Comparison of ENCODE assay signal across 9 cellular contexts in the genomic region with DNA sequence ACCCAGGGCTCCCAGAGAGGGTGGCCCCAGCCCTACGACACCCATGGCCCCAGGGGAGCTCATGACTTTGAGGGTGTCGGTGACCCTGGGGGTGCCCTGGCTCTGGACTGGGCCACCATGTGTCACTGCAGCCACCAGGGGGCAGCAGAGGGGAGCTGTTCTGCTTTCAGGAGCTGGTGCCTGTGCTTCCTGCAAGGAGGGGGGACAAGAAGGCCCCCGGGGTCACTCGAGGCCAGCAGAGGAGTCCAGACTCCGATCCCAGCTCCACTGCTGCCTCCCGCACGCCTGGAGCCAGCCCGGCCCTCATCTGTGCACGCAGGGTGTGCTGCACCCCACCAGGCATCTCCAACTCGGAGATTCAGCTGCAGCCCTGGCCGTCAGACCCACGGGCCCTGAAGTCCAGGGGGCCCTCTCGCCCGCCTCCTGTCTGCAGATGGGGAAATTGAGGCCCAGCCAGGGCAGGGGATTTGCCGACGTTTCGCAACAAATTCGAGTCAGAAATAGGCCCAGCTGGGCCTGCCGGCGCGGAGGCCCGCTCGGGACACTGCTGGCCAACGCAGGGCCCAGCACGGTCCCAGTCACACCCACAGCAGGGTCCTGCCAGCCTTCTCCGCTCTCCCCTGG. TPM values are rescaled to one million over a fixed set of nuclear protein-coding genes. Genes with fewer than 3 reads are reported as not detected.
DNase-seq lines count a peak whose midpoint lies in the region; ATAC-seq and TF ChIP-seq lines count a peak whose summit lies in the region.
"Had no signal": no experiment of that assay in that cellular context is flagged by ENCODE, and none has a peak within 500 bp of the region (broad histone marks: within the 10 kb centered on the region; RNA-seq: fewer than 3 reads in every experiment).

No MANE protein-coding gene starts in this region.

- peaks cover 12% of the 10 kb centered on the region for H3K9me3 ChIP-seq in left ventricle myocardium inferior (replicated peaks)
- peaks cover 0 to 8% (median 2%) of the 10 kb centered on the region in 4 donors for H3K9me3 ChIP-seq in upper lobe of left lung

- H3K4me1 ChIP-seq in left ventricle myocardium inferior (peaks cover 71% of the 10 kb centered on the region), upper lobe of left lung (peaks cover 32 to 46% (median 36%) of the 10 kb centered on the region in 4 donors)

- no peaks in the 10 kb centered on the region for H3K27me3 ChIP-seq in left ventricle myocardium inferior (ENCODE audit: low read depth)
- H3K27me3 ChIP-seq in upper lobe of left lung = no peaks in the 10 kb centered on the region

- H3K4me3 ChIP-seq in NB4 (ENCODE audit: low read depth, low read length) (peak overlapping the region; percentile 16), left ventricle myocardium inferior (peak overlapping the region; percentile 31), upper lobe of left lung (peak overlapping the region in 3 of 4 donors; percentile 3 to 35 (median 16))

- H3K27ac ChIP-seq in left ventricle myocardium inferior (replicated peaks) = peak overlapping the region; percentile 98
- H3K27ac ChIP-seq in upper lobe of left lung = peak overlapping the region; percentile 83 to 90 (median 88)

- ATAC-seq in upper lobe of left lung (ENCODE audit: low FRiP score in 2 of 2) (peak; percentile 89 to 93), GM19035 (IDR thresholded peaks at IDR 0.05; ENCODE audit: unreplicated experiment) (no peak)

- TF ChIP-seq POLR2A in NB4 (IDR thresholded peaks at IDR 0.05; ENCODE audit: extremely low read depth, insufficient read length) = no peak
- TF ChIP-seq POLR2A in upper lobe of left lung (IDR thresholded peaks at IDR 0.05) = no peak

- intact Hi-C loops in left ventricle myocardium inferior (cut with micrococcal nuclease) = loop anchor here (5.0 kb wide), 1 partner anchor 111 kb away; no protein-coding TSS in a partner anchor

- peak; percentile 58 for DNase-seq in GF-D8 (lab: John Stamatoyannopoulos, UW)
- DNase-seq in NB4 (ENCODE audit: low read depth) = peak; percentile 89
- DNase-seq in T-helper 22 cell (ENCODE audit: low read depth) = peak; percentile 62
- DNase-seq in amygdala (lab: John Stamatoyannopoulos, UW) = peak in 55 of 56 donors; percentile 22 to 96 (median 78)
- peak; percentile 95 for DNase-seq in left ventricle myocardium inferior
- peak; percentile 67 for DNase-seq in pulmonary artery endothelial cell (ENCODE audit: low read depth, low spot score)
- DNase-seq in upper lobe of left lung = peak; percentile 88 to 92

- no peak for TF ChIP-seq EP300 in upper lobe of left lung (IDR thresholded peaks at IDR 0.05)

- TF ChIP-seq CTCF in NB4 (IDR thresholded peaks at IDR 0.05; ENCODE audit: low read depth, low read length) = peak; percentile 79
- peak; percentile 98 for TF ChIP-seq CTCF in left ventricle myocardium inferior (IDR thresholded peaks at IDR 0.05; ENCODE audit: borderline replicate concordance)
- TF ChIP-seq CTCF in upper lobe of left lung (IDR thresholded peaks at IDR 0.05) = peak; percentile 97 to 98 (median 98)

- 0 to 22% methylated on average over 2 to 23 of the region's 26 CpGs for WGBS in upper lobe of left lung, 2 donors

- H3K36me3 ChIP-seq in left ventricle myocardium inferior (no peaks in the 10 kb centered on the region), upper lobe of left lung (no peaks in the 10 kb centered on the region)

RNA-seq across cellular contexts. Expression of gene WNT7B, which starts 29.5 kb away (rescaled TPM):
- total RNA-seq in left ventricle myocardium inferior (not detected), pulmonary artery endothelial cell (not detected in 2 replicates), upper lobe of left lung (10 to 100 TPM in 2 of 6 donors, 1 to 10 TPM in 4; 5.2 to 15.6 (median 8.8) TPM)
- total RNA-seq: mononuclear cell had no signal
